In the genomic region with DNA sequence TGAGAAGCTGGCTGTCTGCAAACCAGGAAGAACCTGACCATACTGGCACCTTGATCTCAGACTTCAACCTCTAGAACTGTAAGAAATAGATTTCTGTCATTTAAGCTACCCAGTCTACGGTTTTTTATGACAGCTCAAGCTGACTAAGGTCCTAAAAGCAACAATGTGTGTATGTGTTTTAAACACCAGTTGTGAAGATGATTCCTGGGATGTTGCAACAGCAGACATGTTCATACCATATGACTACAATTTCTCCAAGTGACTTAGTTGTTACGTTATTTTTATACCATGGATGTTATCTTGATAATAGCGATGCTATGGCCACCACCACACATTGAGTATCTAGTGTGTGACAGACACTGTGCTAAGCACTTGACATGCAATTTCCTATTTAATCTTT, we compare ENCODE assay signal across 21 cellular contexts.
"Had no signal": no experiment of that assay in that cellular context is flagged by ENCODE, and none has a peak within 500 bp of the region (broad histone marks: within the 10 kb centered on the region; RNA-seq: fewer than 3 reads in every experiment).

No MANE protein-coding gene starts in this region.

- H3K36me3 ChIP-seq: neural progenitor cell, ovary had no signal

- H3K9ac ChIP-seq: neural progenitor cell had no signal

- H3K4me2 ChIP-seq: neural progenitor cell had no signal

- H3K9me3 ChIP-seq: heart left ventricle, left ventricle myocardium inferior, ovary, sigmoid colon, thoracic aorta had no signal

- H3K4me3 ChIP-seq: heart left ventricle, left ventricle myocardium inferior, neural progenitor cell, ovary, sigmoid colon, thoracic aorta had no signal

- H3K9me3 Mint-ChIP-seq: activated naive CD4-positive, alpha-beta T cell treated with anti-CD3 and anti-CD28 coated beads, Interleukin-2, amount 50 U/mL, for 24 hours; endodermal cell; memory B cell; neural progenitor cell; stimulated activated naive CD8-positive, alpha-beta T cell treated with anti-CD3 and anti-CD28 coated beads, Interleukin-15, Interleukin-2, amounts not matched to agents 100 ng/mL and 50 ng/mL, for 24 hours; WTC11 had no signal

- H3K4me1 ChIP-seq: sigmoid colon had no signal

- H3K27ac ChIP-seq: brain microvascular endothelial cell, heart left ventricle, left ventricle myocardium inferior, neural progenitor cell, ovary, sigmoid colon, thoracic aorta had no signal

- H3K4me3 Mint-ChIP-seq: activated naive CD4-positive, alpha-beta T cell treated with anti-CD3 and anti-CD28 coated beads, Interleukin-2, amount 50 U/mL, for 24 hours; endodermal cell; memory B cell; neural progenitor cell; stimulated activated naive CD8-positive, alpha-beta T cell treated with anti-CD3 and anti-CD28 coated beads, Interleukin-15, Interleukin-2, amounts not matched to agents 100 ng/mL and 50 ng/mL, for 24 hours; T-helper 17 cell; WTC11 had no signal

- H3K27me3 ChIP-seq: brain microvascular endothelial cell, heart left ventricle, neural progenitor cell, ovary, sigmoid colon had no signal

- ATAC-seq: heart left ventricle, T-helper 17 cell, WTC11 had no signal

- H3K27me3 Mint-ChIP-seq: activated naive CD4-positive, alpha-beta T cell treated with anti-CD3 and anti-CD28 coated beads, Interleukin-2, amount 50 U/mL, for 24 hours; memory B cell; stimulated activated naive CD8-positive, alpha-beta T cell treated with anti-CD3 and anti-CD28 coated beads, Interleukin-15, Interleukin-2, amounts not matched to agents 100 ng/mL and 50 ng/mL, for 24 hours; T-helper 17 cell had no signal

- H3K27ac Mint-ChIP-seq: activated naive CD4-positive, alpha-beta T cell treated with anti-CD3 and anti-CD28 coated beads, Interleukin-2, amount 50 U/mL, for 24 hours; endodermal cell; memory B cell; neural progenitor cell; stimulated activated naive CD8-positive, alpha-beta T cell treated with anti-CD3 and anti-CD28 coated beads, Interleukin-15, Interleukin-2, amounts not matched to agents 100 ng/mL and 50 ng/mL, for 24 hours; T-helper 17 cell; WTC11 had no signal

- H2AFZ ChIP-seq: neural progenitor cell had no signal

- DNase-seq: activated CD4-positive, alpha-beta T cell treated with anti-CD3 and anti-CD28 coated beads for 48 hours; activated CD8-positive, alpha-beta memory T cell treated with anti-CD3 and anti-CD28 coated beads for 24 hours; activated effector memory CD4-positive, alpha-beta T cell treated with Interleukin-2 at 50 U/mL for 16 hours; brain microvascular endothelial cell; cerebellar nuclear complex; dermis blood vessel endothelial cell; endodermal cell; foreskin melanocyte; heart left ventricle; left ventricle myocardium inferior; ovary; sigmoid colon; stimulated activated CD4-positive, alpha-beta T cell treated with anti-CD3 and anti-CD28 coated beads, Interleukin-12 subunit alpha, Interleukin-12 subunit beta, amount 100 ng/mL, for 4 hours; stimulated activated CD4-positive, alpha-beta T cell treated with anti-CD3 and anti-CD28 coated beads, Interleukin-2, amount 100 ng/mL, for 48 hours; T-helper 17 cell had no signal
